23 cellular contexts compared by ENCODE assay signal in the genomic region with DNA sequence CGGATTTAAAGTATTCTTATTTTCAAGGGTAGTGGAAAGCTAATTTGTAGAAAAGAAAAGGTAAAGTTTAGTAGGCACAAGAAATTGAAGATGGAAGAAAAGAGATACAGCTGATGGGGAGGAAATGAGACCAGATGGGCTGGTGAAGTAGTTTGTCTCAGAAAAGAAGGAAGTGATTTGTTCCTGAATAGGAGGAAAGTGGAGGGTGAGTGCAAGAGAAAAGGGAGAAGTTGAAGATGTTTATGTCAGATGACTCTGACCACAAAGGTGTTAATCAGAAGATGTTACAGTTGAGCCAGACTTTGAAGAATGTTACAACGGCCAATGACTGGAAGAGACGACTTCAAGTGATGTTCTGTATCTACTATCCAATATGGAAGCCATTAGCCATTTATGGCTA. TPM values are rescaled to one million over a fixed set of nuclear protein-coding genes. Genes with fewer than 3 reads are reported as not detected.
A peak's percentile ranks its signal among the peaks of the same experiment; 100 is the strongest.
DNase-seq lines count a peak whose midpoint lies in the region; ATAC-seq and TF ChIP-seq lines count a peak whose summit lies in the region.
"Had no signal": no experiment of that assay in that cellular context is flagged by ENCODE, and none has a peak within 500 bp of the region (broad histone marks: within the 10 kb centered on the region; RNA-seq: fewer than 3 reads in every experiment).

No MANE protein-coding gene starts in this region.

- TF ChIP-seq CTCF in CD4-positive, alpha-beta T cell (IDR thresholded peaks at IDR 0.05): no peak
- TF ChIP-seq CTCF in ovary (IDR thresholded peaks at IDR 0.05): no peak
- TF ChIP-seq CTCF in chondrocyte (IDR thresholded peaks at IDR 0.05): no peak

- no peak overlapping the region for H3K27ac ChIP-seq in CD4-positive, alpha-beta T cell (ENCODE audit: low read depth, low read length)
- H3K27ac ChIP-seq in ovary: no peak overlapping the region
- H3K27ac ChIP-seq: psoas muscle, uterus had no signal

- peaks cover 28% of the 10 kb centered on the region for H3K4me1 Mint-ChIP-seq in CD4-positive, alpha-beta T cell (ENCODE audit: low read depth)
- peaks cover 3% of the 10 kb centered on the region for H3K4me1 Mint-ChIP-seq in T-helper 17 cell
- H3K4me1 Mint-ChIP-seq in naive B cell: peaks cover 33 to 38% (median 37%) of the 10 kb centered on the region in 3 donors
- H3K4me1 Mint-ChIP-seq in chondrocyte (ENCODE audit: low read depth): no peaks in the 10 kb centered on the region
- H3K4me1 Mint-ChIP-seq: nephron had no signal

- no peak for TF ChIP-seq EP300 in ovary (IDR thresholded peaks at IDR 0.05)

- no peak for DNase-seq in CD4-positive, alpha-beta T cell
- DNase-seq in Kasumi-1 (lab: John Stamatoyannopoulos, UW) (peak; percentile 63 to 73), T-helper 17 cell (no peak), naive B cell (peak; percentile 73), ovary (no peak), inferior parietal cortex (ENCODE audit: extremely low spot score) (no peak), NCI-H82 treated with DMSO at 0.1 percent for 48 hours (lab: John Stamatoyannopoulos, UW; ENCODE audit: unreplicated experiment) (no peak), chondrocyte (ENCODE audit: low spot score) (no peak)
- DNase-seq: activated CD8-positive, alpha-beta memory T cell treated with anti-CD3 and anti-CD28 coated beads, Interleukin-2, amount 10 ng/mL, durations not matched to agents 7 days and 5 days; activated gamma-delta T cell treated with Interleukin-2 at 50 U/mL for 16 hours; cerebellar nuclear complex; effector memory CD4-positive, alpha-beta T cell; head of caudate nucleus; Karpas-422; NCI-H748 treated with DMSO at 0.1 percent for 48 hours; psoas muscle; stimulated activated CD4-positive, alpha-beta T cell treated with anti-CD3 and anti-CD28 coated beads, Interleukin-4, amount 100 ng/mL, for 1 hour; uterus had no signal

- CTCF ChIA-PET in CD4-positive, alpha-beta T cell (lab: Charles Lee): interaction anchor here (1.5 kb wide), 1 partner anchor 20 kb away, joined by 3 read pairs; no protein-coding TSS in a partner anchor

- H3K9me3 Mint-ChIP-seq in CD4-positive, alpha-beta T cell: peaks cover 3% of the 10 kb centered on the region
- H3K9me3 Mint-ChIP-seq in naive B cell (peaks cover 0 to 12% (median 3%) of the 10 kb centered on the region in 7 donors), chondrocyte (ENCODE audit: low read depth) (peaks cover 20% of the 10 kb centered on the region)

- no peaks in the 10 kb centered on the region for H3K4me1 ChIP-seq in ovary (ENCODE audit: insufficient read depth)
- H3K4me1 ChIP-seq: psoas muscle, uterus had no signal

- ATAC-seq in CD4-positive, alpha-beta T cell (ENCODE audit: poor library complexity): no peak
- no peak for ATAC-seq in T-helper 17 cell
- peak; percentile 65 to 73 for ATAC-seq in naive B cell (ENCODE audit: low read depth in 2 of 2)
- ATAC-seq: activated CD4-positive, CD25-positive, alpha-beta regulatory T cell treated with anti-CD3 and anti-CD28 coated beads, Interleukin-2, amount 50 U/mL, for 24 hours; activated CD8-positive, alpha-beta memory T cell treated with anti-CD3 and anti-CD28 coated beads, Interleukin-2, amount 10 ng/mL, durations not matched to agents 7 days and 5 days; GM12878; psoas muscle had no signal

- peak overlapping the region; percentile 74 for H3K4me3 Mint-ChIP-seq in CD4-positive, alpha-beta T cell
- H3K4me3 Mint-ChIP-seq in T-helper 17 cell: peak overlapping the region; percentile 5
- peak overlapping the region; percentile 96 to 99 (median 97) for H3K4me3 Mint-ChIP-seq in naive B cell
- no peak overlapping the region for H3K4me3 Mint-ChIP-seq in chondrocyte (ENCODE audit: unreplicated experiment)
- H3K4me3 Mint-ChIP-seq: nephron had no signal

- H3K36me3 ChIP-seq in ovary: no peaks in the 10 kb centered on the region
- H3K36me3 ChIP-seq: uterus had no signal

- H3K27me3 Mint-ChIP-seq in CD4-positive, alpha-beta T cell: no peaks in the 10 kb centered on the region
- H3K27me3 Mint-ChIP-seq in T-helper 17 cell: no peaks in the 10 kb centered on the region
- H3K27me3 Mint-ChIP-seq in naive B cell: no peaks in the 10 kb centered on the region
- H3K27me3 Mint-ChIP-seq in chondrocyte (ENCODE audit: low read depth): no peaks in the 10 kb centered on the region
- H3K27me3 Mint-ChIP-seq: activated CD8-positive, alpha-beta memory T cell treated with anti-CD3 and anti-CD28 coated beads, Interleukin-2, amount 10 ng/mL, durations not matched to agents 7 days and 5 days had no signal

- WGBS in ovary, 3 donors: 90 to 97% (median 90%) methylated on average over 3 of the region's 3 CpGs

- H3K27me3 ChIP-seq in CD4-positive, alpha-beta T cell (ENCODE audit: control insufficient read depth, insufficient read depth, low read length): no peaks in the 10 kb centered on the region
- no peaks in the 10 kb centered on the region for H3K27me3 ChIP-seq in ovary
- H3K27me3 ChIP-seq: ascending aorta, uterus had no signal

- POLR2A ChIA-PET in CD4-positive, alpha-beta T cell (lab: Charles Lee): interaction anchor here (1.0 to 2.5 kb wide), 3 partner anchors 21 to 239 kb away, joined by 8 to 11 read pairs (median 10); a partner anchor contains a TSS

- peak overlapping the region; percentile 92 for H3K27ac Mint-ChIP-seq in CD4-positive, alpha-beta T cell
- H3K27ac Mint-ChIP-seq in T-helper 17 cell (no peak overlapping the region), naive B cell (peak overlapping the region; percentile 13 to 99 (median 68)), chondrocyte (ENCODE audit: unreplicated experiment) (no peak overlapping the region)
- H3K27ac Mint-ChIP-seq: activated CD8-positive, alpha-beta memory T cell treated with anti-CD3 and anti-CD28 coated beads, Interleukin-2, amount 10 ng/mL, durations not matched to agents 7 days and 5 days; nephron had no signal

- intact Hi-C loops in CD4-positive, alpha-beta T cell (cut with DNase I, micrococcal nuclease): loop anchor here in 1 of 2 experiments (5.0 kb wide), 1 partner anchor 37 kb away; no protein-coding TSS in a partner anchor
- intact Hi-C loops in ovary (cut with DNase I): loop anchor here in 1 of 4 donors (5.0 kb wide), 1 partner anchor 73 kb away; a partner anchor contains a TSS

- H3K36me3 Mint-ChIP-seq in CD4-positive, alpha-beta T cell (ENCODE audit: low read depth): no peaks in the 10 kb centered on the region
- H3K36me3 Mint-ChIP-seq in T-helper 17 cell (ENCODE audit: low read depth) (no peaks in the 10 kb centered on the region), naive B cell (peaks cover 0 to 7% of the 10 kb centered on the region in 2 donors), chondrocyte (ENCODE audit: low read depth) (peaks cover 26% of the 10 kb centered on the region)

- no peaks in the 10 kb centered on the region for H3K9me3 ChIP-seq in CD4-positive, alpha-beta T cell (ENCODE audit: control insufficient read depth, low read length)
- H3K9me3 ChIP-seq in T-helper 17 cell (ENCODE audit: control insufficient read depth, low read length, poor library complexity, severe bottlenecking) (no peaks in the 10 kb centered on the region), ovary (no peaks in the 10 kb centered on the region)
- H3K9me3 ChIP-seq: ascending aorta, uterus had no signal

- TF ChIP-seq POLR2A in ovary (IDR thresholded peaks at IDR 0.05): no peak

- H3K4me3 ChIP-seq in ovary: no peak overlapping the region
- H3K4me3 ChIP-seq: GM12878, skin epidermis had no signal

RNA-seq across cellular contexts. Expression of a gene that starts 21.2 kb away (rescaled TPM):
- total RNA-seq in CD4-positive, alpha-beta T cell: 10 to 100 TPM in 1 of 2 experiments, 1 to 10 TPM in 1; 9.6 to 11.6 TPM
- 10 to 100 TPM in 1 of 2 donors, 1 to 10 TPM in 1; 10.0 to 11.1 TPM for total RNA-seq in T-helper 17 cell
- 10 to 100 TPM in 1 of 6 donors, 1 to 10 TPM in 5; 4.5 to 11.3 (median 8.9) TPM for polyA plus RNA-seq in naive B cell (ENCODE audit: low read depth in 6 of 6)
- total RNA-seq in ovary: 10 to 100 TPM; 12.2 to 18.3 (median 13.8) TPM
- 10 to 100 TPM in 1 of 2 donors, 1 to 10 TPM in 1; 7.0 to 14.8 TPM for polyA plus RNA-seq in ovary
- 8.8 to 14.7 TPM (median 9.8 TPM) in 3 replicates for total RNA-seq in chondrocyte

RNA-seq across cellular contexts. Expression of a gene that starts 28.0 kb away (rescaled TPM):
- total RNA-seq in CD4-positive, alpha-beta T cell: 10 to 100 TPM in 1 of 2 experiments, 1 to 10 TPM in 1; 7.6 to 10.0 TPM
- total RNA-seq in T-helper 17 cell (10 to 100 TPM; 10.1 to 10.4 TPM), ovary (10 to 100 TPM; 15.9 to 35.8 (median 27.7) TPM), chondrocyte (12.0 to 18.9 TPM (median 12.1 TPM) in 3 replicates)
- polyA plus RNA-seq in naive B cell (ENCODE audit: low read depth in 6 of 6) (10 to 100 TPM in 3 of 6 donors, 1 to 10 TPM in 3; 7.7 to 18.1 (median 10.9) TPM), ovary (10 to 100 TPM; 15.7 to 28.9 TPM)

Comparison
In these comparisons a context has a peak if more than half of its experiments do, and no peak if none do; other contexts are left out.
1. ATAC-seq: peak in naive B cell (2 of 2); none in CD4-positive, alpha-beta T cell (single experiment) and T-helper 17 cell (single experiment).
2. DNase-seq: peak in Kasumi-1 (2 of 2) and naive B cell (single experiment); none in CD4-positive, alpha-beta T cell (0 of 10), T-helper 17 cell (0 of 3), ovary (0 of 5), inferior parietal cortex (single experiment), NCI-H82 treated with DMSO at 0.1 percent for 48 hours (single experiment) and chondrocyte (single experiment).
3. H3K27ac Mint-ChIP-seq: peak in CD4-positive, alpha-beta T cell (single experiment) and naive B cell (6 of 6); none in T-helper 17 cell (single experiment) and chondrocyte (single experiment).